8 cellular contexts compared by ENCODE assay signal in the genomic region with DNA sequence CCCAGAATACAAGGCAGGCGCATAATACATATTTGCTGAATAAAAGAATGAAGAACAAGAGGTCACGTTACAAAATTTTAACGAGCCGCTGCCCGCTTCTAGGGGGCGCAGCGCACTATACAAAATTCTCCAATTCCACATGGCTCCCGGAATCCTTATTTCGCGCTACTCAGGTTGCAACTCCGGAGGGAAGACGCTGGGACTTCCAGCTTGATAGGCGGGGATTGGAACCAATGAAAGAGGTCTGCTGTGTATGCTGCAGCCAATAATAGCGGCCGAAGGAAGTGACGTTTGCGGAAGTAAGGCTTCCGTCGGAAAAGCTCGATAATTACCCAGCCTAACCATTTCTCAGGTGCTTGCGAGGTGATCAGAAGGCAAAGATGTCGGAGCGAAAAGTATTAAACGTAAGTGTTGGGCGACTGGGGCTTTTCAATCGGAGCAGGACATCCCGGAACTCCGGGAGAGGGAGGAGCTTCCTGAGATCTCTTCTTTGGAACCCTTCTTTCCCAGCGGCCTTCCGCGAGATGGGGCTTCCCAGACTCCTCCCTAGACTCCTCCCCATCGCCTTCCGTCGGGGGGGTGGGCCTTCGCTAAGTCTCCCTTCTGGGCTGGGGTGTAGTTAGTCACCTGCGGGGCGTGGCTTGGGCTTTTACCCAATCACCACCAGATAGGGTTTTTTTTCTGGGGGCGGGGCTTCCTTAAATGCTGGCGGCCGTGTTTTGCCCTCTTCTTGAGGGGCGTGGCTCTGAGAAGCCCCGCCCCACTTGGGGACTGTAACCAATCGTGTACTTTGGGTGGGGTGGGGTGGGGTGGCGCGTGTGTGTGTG. TPM values are rescaled to one million over a fixed set of nuclear protein-coding genes. Genes with fewer than 3 reads are reported as not detected.
DNase-seq lines count a peak whose midpoint lies in the region; ATAC-seq lines count a peak whose summit lies in the region.

A gene (plus strand): TSS at position 314 of the 827 bp plus-strand sequence. CDS start 67 bp downstream, at position 381.

- H3K36me3 Mint-ChIP-seq in dendritic cell treated with granulocyte-macrophage colony-stimulating factor and Interleukin-4, amounts not matched to agents 40 ng/mL and 50 ng/mL, for 4 days (ENCODE audit: low read depth): peaks cover 49% of the 10 kb centered on the region

- H3K4me3 Mint-ChIP-seq in dendritic cell treated with granulocyte-macrophage colony-stimulating factor and Interleukin-4, amounts not matched to agents 40 ng/mL and 50 ng/mL, for 4 days: peak within 1 kb of the TSS; percentile 92

- ATAC-seq in GM19372 (IDR thresholded peaks at IDR 0.05; ENCODE audit: low read depth, unreplicated experiment) (peak; percentile 83), HG03558 (IDR thresholded peaks at IDR 0.05; ENCODE audit: extremely low read depth, unreplicated experiment) (peak; percentile 65), left lobe of liver (peak; percentile 96)

- H3K9me3 Mint-ChIP-seq in dendritic cell treated with granulocyte-macrophage colony-stimulating factor and Interleukin-4, amounts not matched to agents 40 ng/mL and 50 ng/mL, for 4 days: no peaks in the 10 kb centered on the region

- peak within 1 kb of the TSS; percentile 99 for H3K27ac Mint-ChIP-seq in dendritic cell treated with granulocyte-macrophage colony-stimulating factor and Interleukin-4, amounts not matched to agents 40 ng/mL and 50 ng/mL, for 4 days

- intact Hi-C loops in dendritic cell treated with granulocyte-macrophage colony-stimulating factor and Interleukin-4, amounts not matched to agents 40 ng/mL and 50 ng/mL, for 4 days (cut with micrococcal nuclease): loop anchor here (5.0 kb wide), 2 partner anchors 95 to 225 kb away; a partner anchor contains a TSS

- H3K27me3 Mint-ChIP-seq in dendritic cell treated with granulocyte-macrophage colony-stimulating factor and Interleukin-4, amounts not matched to agents 40 ng/mL and 50 ng/mL, for 4 days: no peaks in the 10 kb centered on the region

- H3K4me1 Mint-ChIP-seq in dendritic cell treated with granulocyte-macrophage colony-stimulating factor and Interleukin-4, amounts not matched to agents 40 ng/mL and 50 ng/mL, for 4 days (ENCODE audit: low read depth): peaks cover 23% of the 10 kb centered on the region

- DNase-seq in CD1c-positive myeloid dendritic cell (ENCODE audit: extremely low spot score) (peak; percentile 100), NCI-H748 (lab: John Stamatoyannopoulos, UW; ENCODE audit: unreplicated experiment) (peak; percentile 98), left lobe of liver (ENCODE audit: low spot score) (peak; percentile 98)
- peak; percentile 99 for DNase-seq in activated CD4-positive, alpha-beta T cell treated with anti-CD3 and anti-CD28 coated beads, Interleukin-2, amount 50 U/mL, for 1 hour
- DNase-seq in stimulated activated CD4-positive, alpha-beta T cell treated with anti-CD3 and anti-CD28 coated beads, Interleukin-2, amount 100 ng/mL, for 4 hours (ENCODE audit: low read depth): peak; percentile 99

RNA-seq across cellular contexts. Expression of the gene that starts here (rescaled TPM):
- total RNA-seq in left lobe of liver: 8.1 TPM

Comparison
In these comparisons a context has a peak if more than half of its experiments do, and no peak if none do; other contexts are left out.
1. Peak in every context shown above with its lines: DNase-seq and ATAC-seq.